ENCODE assay signal across 8 cellular contexts in the genomic region with DNA sequence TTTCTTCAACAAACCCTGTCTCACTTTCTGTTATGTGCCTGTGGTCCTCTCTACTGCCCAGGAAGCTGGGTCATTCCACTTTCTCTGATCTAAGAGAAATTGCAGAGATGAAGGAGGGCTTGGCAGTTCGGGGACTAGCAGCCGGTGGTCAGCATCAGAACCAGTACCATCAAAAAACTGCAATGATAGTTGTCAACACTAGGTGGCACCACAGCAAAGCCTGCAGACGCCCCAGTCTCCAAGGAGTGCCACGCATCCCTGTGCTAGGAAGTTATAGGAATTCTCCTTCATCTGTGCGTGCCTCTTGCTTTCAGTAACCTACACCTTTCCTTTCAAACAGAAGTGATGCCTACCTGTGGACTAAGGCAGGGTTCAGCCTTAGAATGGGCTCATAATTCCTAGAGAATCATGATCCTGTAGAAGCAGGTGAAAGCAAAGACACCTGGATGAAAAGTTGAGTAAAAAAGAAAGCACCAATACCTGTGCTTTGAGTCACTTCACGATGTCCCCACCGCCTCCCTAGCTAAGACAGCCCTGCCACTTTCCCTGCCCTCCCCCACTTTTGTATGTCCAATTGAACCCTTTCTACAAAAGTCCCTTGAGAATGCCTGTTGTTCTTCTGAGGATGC.
DNase-seq lines count a peak whose midpoint lies in the region; ATAC-seq and TF ChIP-seq lines count a peak whose summit lies in the region.

No MANE protein-coding gene starts in this region.

- H3K27me3 ChIP-seq in ACC112 (ENCODE audit: insufficient read depth, low read length) (peaks cover 14% of the 10 kb centered on the region), Karpas-422 (ENCODE audit: low read length) (no peaks in the 10 kb centered on the region), neutrophil (no peaks in the 10 kb centered on the region)

- H3K9me3 ChIP-seq in Karpas-422 (ENCODE audit: low read length) (no peaks in the 10 kb centered on the region), neutrophil (no peaks in the 10 kb centered on the region)

- no peak overlapping the region for H3K9ac ChIP-seq in Karpas-422 (ENCODE audit: low read length)

- no peak for ATAC-seq in HG03378 (IDR thresholded peaks at IDR 0.05; ENCODE audit: unreplicated experiment)
- ATAC-seq in HG03139 (IDR thresholded peaks at IDR 0.05; ENCODE audit: unreplicated experiment): no peak

- H3K27ac ChIP-seq in ACC112 (ENCODE audit: low read depth, low read length): no peak overlapping the region
- H3K27ac ChIP-seq in Karpas-422 (ENCODE audit: low read length): no peak overlapping the region
- no peak overlapping the region for H3K27ac ChIP-seq in VCaP
- no peak overlapping the region for H3K27ac ChIP-seq in neutrophil

- no peaks in the 10 kb centered on the region for H3K79me2 ChIP-seq in ACC112 (ENCODE audit: control insufficient read depth, insufficient read depth, low read length, unreplicated experiment)
- no peaks in the 10 kb centered on the region for H3K79me2 ChIP-seq in Karpas-422 (ENCODE audit: low read length)

- H3K4me2 ChIP-seq in Karpas-422 (ENCODE audit: low read depth, low read length, poor library complexity, severe bottlenecking): no peak overlapping the region

- H4K20me1 ChIP-seq in Karpas-422 (ENCODE audit: insufficient read depth, low read depth, low read length): no peaks in the 10 kb centered on the region

- peak overlapping the region; percentile 27; the same call in 1 of the 2 replicates for H3K4me3 ChIP-seq in ACC112 (ENCODE audit: low read depth, low read length)
- no peak overlapping the region for H3K4me3 ChIP-seq in Karpas-422 (ENCODE audit: low read length)
- H3K4me3 ChIP-seq in fibroblast of villous mesenchyme (ENCODE audit: low read depth, low read length): no peak overlapping the region
- H3K4me3 ChIP-seq in neutrophil (ENCODE audit: low read depth in 1 of 2, low read length in 1 of 2): no peak overlapping the region

- H3K4me1 ChIP-seq in ACC112 (ENCODE audit: control insufficient read depth, insufficient read depth, low read length, unreplicated experiment) (no peaks in the 10 kb centered on the region), Karpas-422 (ENCODE audit: low read length) (no peaks in the 10 kb centered on the region), neutrophil (ENCODE audit: control insufficient read depth in 1 of 2, insufficient read depth in 1 of 2, low read depth in 1 of 2, low read length in 1 of 2) (no peaks in the 10 kb centered on the region)

- peak; percentile 84 for TF ChIP-seq CTCF in GM12873 (IDR thresholded peaks at IDR 0.05; ENCODE audit: insufficient read depth, low read depth, low read length, missing control alignments)
- peak; percentile 98 for TF ChIP-seq CTCF in VCaP (conservative IDR thresholded peaks at IDR 0.05)
- TF ChIP-seq CTCF in fibroblast of villous mesenchyme (IDR thresholded peaks at IDR 0.05; ENCODE audit: insufficient read depth, low read depth, low read length): peak; percentile 93
- peak; percentile 34 for TF ChIP-seq CTCF in neutrophil (IDR thresholded peaks at IDR 0.05)

- H3K9me2 ChIP-seq in Karpas-422 (replicated peaks; ENCODE audit: insufficient read depth, low read length): no peaks in the 10 kb centered on the region

- H2AFZ ChIP-seq in ACC112 (ENCODE audit: low read length, unreplicated experiment) (no peak overlapping the region), Karpas-422 (ENCODE audit: low read length) (no peak overlapping the region)

- H3K36me3 ChIP-seq in ACC112 (ENCODE audit: insufficient read depth, low read length) (no peaks in the 10 kb centered on the region), Karpas-422 (ENCODE audit: insufficient read depth, low read length) (no peaks in the 10 kb centered on the region), neutrophil (no peaks in the 10 kb centered on the region)

- peak; percentile 52 for DNase-seq in Karpas-422
- peak; percentile 56 for DNase-seq in fibroblast of villous mesenchyme (ENCODE audit: low read depth)

Comparison
In these comparisons a context has a peak if more than half of its experiments do, and no peak if none do; other contexts are left out.
1. CTCF ChIP-seq: peak in every context shown above with its lines; median percentile 98 in VCaP; 93 in fibroblast of villous mesenchyme; 84 in GM12873; 34 in neutrophil.